ENCODE assay signal across 16 cellular contexts in genomic region chr9:131598121-131598520, GRCh38. TPM values are rescaled to one million over a fixed set of nuclear protein-coding genes. Genes with fewer than 3 reads are reported as not detected.
DNase-seq lines count a peak whose midpoint lies in the region; ATAC-seq and TF ChIP-seq lines count a peak whose summit lies in the region.
"Had no signal": no experiment of that assay in that cellular context is flagged by ENCODE, and none has a peak within 500 bp of the region (broad histone marks: within the 10 kb centered on the region; RNA-seq: fewer than 3 reads in every experiment).

No MANE protein-coding gene starts in this region.

- H3K27me3 ChIP-seq in ascending aorta (no peaks in the 10 kb centered on the region), left lung (no peaks in the 10 kb centered on the region), stomach (no peaks in the 10 kb centered on the region)

- 81 to 94% (median 85%) methylated on average over 13 to 17 of the region's 17 CpGs for WGBS in stomach, 5 donors

- peak; percentile 99 for DNase-seq in NB4 (ENCODE audit: low read depth)
- peak; percentile 53 to 82 for DNase-seq in ascending aorta (ENCODE audit: low spot score in 2 of 2)
- DNase-seq in left lung = peak; percentile 87 to 93
- peak; percentile 41 for DNase-seq in stomach
- no peak for DNase-seq in NCI-H2029 treated with DMSO at 0.1 percent for 48 hours (lab: John Stamatoyannopoulos, UW)
- DNase-seq in GM19240 (ENCODE audit: insufficient read length, low spot score) = no peak
- DNase-seq: activated CD4-positive, alpha-beta T cell treated with anti-CD3 and anti-CD28 coated beads for 48 hours; activated effector memory CD4-positive, alpha-beta T cell treated with anti-CD3 and anti-CD28 coated beads, Interleukin-2, amount 50 U/mL, for 16 hours; CD4-positive, alpha-beta memory T cell; central memory CD4-positive, alpha-beta T cell; KG1; NCI-H2081 had no signal

- intact Hi-C loops in ascending aorta (cut with DNase I) = no loop called here
- intact Hi-C loops in left lung (cut with DNase I) = loop anchor here in 1 of 2 donors (10.0 kb wide), 1 partner anchor 147 kb away; the partner anchor contains the start of gene RAPGEF1
- intact Hi-C loops in stomach (cut with DNase I; ENCODE audit: low total_unique reads) = no loop called here

- H3K9me3 ChIP-seq in ascending aorta (no peaks in the 10 kb centered on the region), left lung (no peaks in the 10 kb centered on the region), stomach (no peaks in the 10 kb centered on the region)

- ATAC-seq in left lung (peak; percentile 76), HG03025 (IDR thresholded peaks at IDR 0.05; ENCODE audit: low FRiP score, unreplicated experiment) (no peak), GM21529 (IDR thresholded peaks at IDR 0.05; ENCODE audit: unreplicated experiment) (no peak)
- ATAC-seq: SK-N-SH treated with all-trans-retinoic acid at 6 μM for 48 hours had no signal

- TF ChIP-seq CTCF in NB4 (IDR thresholded peaks at IDR 0.05; ENCODE audit: low read depth, low read length) = no peak
- no peak for TF ChIP-seq CTCF in ascending aorta (IDR thresholded peaks at IDR 0.05)
- TF ChIP-seq CTCF in left lung (IDR thresholded peaks at IDR 0.05) = no peak
- no peak for TF ChIP-seq CTCF in stomach (IDR thresholded peaks at IDR 0.05)

- H3K4me3 ChIP-seq in NB4 (ENCODE audit: low read depth, low read length) (peak overlapping the region; percentile 37), ascending aorta (no peak overlapping the region), left lung (no peak overlapping the region), stomach (no peak overlapping the region)

- H3K36me3 ChIP-seq in ascending aorta (peaks cover 52 to 97% of the 10 kb centered on the region in 2 donors), left lung (peaks cover 0 to 96% of the 10 kb centered on the region in 2 donors), stomach (peaks cover 43 to 100% (median 99%) of the 10 kb centered on the region in 4 donors)

- H3K27ac ChIP-seq in ascending aorta = no peak overlapping the region
- H3K27ac ChIP-seq in left lung = peak overlapping the region in 1 of 2 donors; percentile 84
- peak overlapping the region in 2 of 5 donors; percentile 11 to 21 for H3K27ac ChIP-seq in stomach

- no peak for TF ChIP-seq EP300 in stomach (IDR thresholded peaks at IDR 0.05)

- TF ChIP-seq POLR2A in NB4 (IDR thresholded peaks at IDR 0.05; ENCODE audit: extremely low read depth, insufficient read length) = no peak
- TF ChIP-seq POLR2A in stomach (IDR thresholded peaks at IDR 0.05) = no peak

- H3K4me1 ChIP-seq in ascending aorta (no peaks in the 10 kb centered on the region), left lung (peaks cover 0 to 58% of the 10 kb centered on the region in 2 donors), stomach (peaks cover 0 to 17% (median 2%) of the 10 kb centered on the region in 4 donors)

RNA-seq across cellular contexts. Expression of gene PRRT1B, which starts 52.8 kb away (rescaled TPM):
- total RNA-seq in ascending aorta = not detected
- 1 to 10 TPM; 2.1 to 3.6 TPM for total RNA-seq in left lung
- 10 to 100 TPM in 1 of 5 donors, 1 to 10 TPM in 1, under 1 TPM in 1, not detected in 2; 0.73 to 10.9 (median 1.8) TPM for total RNA-seq in stomach
- 1 to 10 TPM in 2 of 3 donors, under 1 TPM in 1; 0.48 to 3.7 (median 1.4) TPM for polyA plus RNA-seq in stomach
- total RNA-seq: CD4-positive, alpha-beta memory T cell had no signal
- polyA plus RNA-seq: CD4-positive, alpha-beta memory T cell; esophagus had no signal

Comparison
In these comparisons a context has a peak if more than half of its experiments do, and no peak if none do; other contexts are left out.
1. DNase-seq: peak in NB4 (single experiment), ascending aorta (2 of 2), left lung (2 of 2) and stomach (single experiment); none in NCI-H2029 treated with DMSO at 0.1 percent for 48 hours (single experiment) and GM19240 (single experiment).